Comparison of ENCODE assay signal across 13 cellular contexts in the genomic region with DNA sequence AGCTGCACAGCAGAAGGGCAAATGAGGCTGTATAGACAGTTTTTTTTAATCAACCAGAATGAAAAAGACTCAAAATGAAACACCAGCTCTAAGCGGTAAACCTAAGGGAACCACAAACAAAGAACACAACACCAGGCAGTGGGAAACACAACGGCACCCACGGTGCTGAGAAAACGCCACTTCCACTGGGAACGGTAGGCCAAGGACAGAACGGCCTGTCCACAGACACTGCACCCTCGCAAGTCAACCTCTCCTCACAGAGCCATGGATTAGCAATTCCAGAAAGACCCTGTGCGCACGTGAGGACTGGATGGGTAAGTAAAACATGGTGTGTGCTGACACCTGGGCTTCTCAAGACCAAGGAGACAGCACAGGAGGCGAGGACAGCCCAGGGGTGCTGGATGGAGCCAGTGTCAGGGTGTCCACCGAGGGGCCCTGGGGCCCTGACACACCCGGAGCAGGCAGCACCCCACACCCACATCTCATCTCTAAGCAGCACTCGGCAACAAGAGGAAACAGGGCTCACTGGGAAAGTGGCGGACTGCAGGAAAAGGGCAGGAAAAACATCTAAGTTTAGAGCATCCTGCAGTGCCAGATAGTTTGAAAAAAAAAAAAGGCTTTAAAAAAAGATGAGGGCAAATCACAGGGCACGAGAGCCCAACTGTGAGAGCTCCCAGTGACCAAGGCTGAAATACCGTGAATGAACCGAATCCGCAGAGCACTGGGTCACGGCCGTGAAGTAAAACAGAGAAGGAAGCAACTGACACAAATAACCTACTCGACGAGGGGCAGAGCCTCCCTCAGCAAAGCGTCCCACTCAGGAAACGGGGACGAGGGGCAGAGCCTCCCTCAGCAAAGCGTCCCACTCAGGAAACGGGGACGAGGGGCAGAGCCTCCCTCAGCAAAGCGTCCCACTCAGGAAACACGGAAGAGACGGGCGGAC.
A peak's percentile ranks its signal among the peaks of the same experiment; 100 is the strongest.
DNase-seq lines count a peak whose midpoint lies in the region; ATAC-seq and TF ChIP-seq lines count a peak whose summit lies in the region.
"Had no signal": no experiment of that assay in that cellular context is flagged by ENCODE, and none has a peak within 500 bp of the region (broad histone marks: within the 10 kb centered on the region; RNA-seq: fewer than 3 reads in every experiment).

No MANE protein-coding gene starts in this region.

- peaks cover 52% of the 10 kb centered on the region for H3K4me1 Mint-ChIP-seq in activated naive CD8-positive, alpha-beta T cell (ENCODE audit: low read depth)

- H3K27me3 ChIP-seq in left ventricle myocardium inferior (ENCODE audit: low read depth) (no peaks in the 10 kb centered on the region), thyroid gland (no peaks in the 10 kb centered on the region)
- H3K27me3 ChIP-seq: esophagus muscularis mucosa had no signal

- intact Hi-C loops in left ventricle myocardium inferior (cut with micrococcal nuclease) (no loop called here), left cardiac atrium (cut with DNase I) (no loop called here), thyroid gland (cut with DNase I) (no loop called here)

- peak overlapping the region; percentile 24 for H3K27ac Mint-ChIP-seq in activated naive CD8-positive, alpha-beta T cell

- H3K36me3 Mint-ChIP-seq in activated naive CD8-positive, alpha-beta T cell, result peaks cover 3% of the 10 kb centered on the region

- 77 to 79% methylated on average over 29 to 32 of the region's 32 CpGs for WGBS in thyroid gland, 2 donors

- H3K4me3 ChIP-seq in left ventricle myocardium inferior, result peak overlapping the region; percentile 10
- H3K4me3 ChIP-seq in thyroid gland (replicated peaks in 1 of 3), result no peak overlapping the region
- H3K4me3 ChIP-seq: esophagus muscularis mucosa, lung had no signal

- no peaks in the 10 kb centered on the region for H3K9me3 Mint-ChIP-seq in activated naive CD8-positive, alpha-beta T cell (ENCODE audit: low read depth)

- ATAC-seq in left cardiac atrium, result no peak
- no peak for ATAC-seq in HG03025 (IDR thresholded peaks at IDR 0.05; ENCODE audit: low FRiP score, unreplicated experiment)
- ATAC-seq: activated CD4-positive, CD25-positive, alpha-beta regulatory T cell treated with anti-CD3 and anti-CD28 coated beads, Interleukin-2, amount 50 U/mL, for 24 hours had no signal

- H3K27me3 Mint-ChIP-seq in activated naive CD8-positive, alpha-beta T cell, result no peaks in the 10 kb centered on the region

- no peaks in the 10 kb centered on the region for H3K36me3 ChIP-seq in left ventricle myocardium inferior
- no peaks in the 10 kb centered on the region for H3K36me3 ChIP-seq in thyroid gland

- H3K9me3 ChIP-seq in left ventricle myocardium inferior (replicated peaks), result no peaks in the 10 kb centered on the region
- H3K9me3 ChIP-seq in thyroid gland, result no peaks in the 10 kb centered on the region
- H3K9me3 ChIP-seq: esophagus muscularis mucosa had no signal

- H3K4me1 ChIP-seq in left ventricle myocardium inferior (peaks cover 48% of the 10 kb centered on the region), thyroid gland (peaks cover 14 to 33% of the 10 kb centered on the region in 2 donors)

- TF ChIP-seq CTCF in left ventricle myocardium inferior (IDR thresholded peaks at IDR 0.05; ENCODE audit: borderline replicate concordance) (no peak), thyroid gland (IDR thresholded peaks at IDR 0.05) (no peak)

- H3K4me3 Mint-ChIP-seq in activated naive CD8-positive, alpha-beta T cell, result peak overlapping the region; percentile 67

- no peak for TF ChIP-seq POLR2A in thyroid gland (IDR thresholded peaks at IDR 0.05)

- H3K27ac ChIP-seq in left ventricle myocardium inferior (replicated peaks) (peak overlapping the region; percentile 44), thyroid gland (peak overlapping the region in 2 of 3 donors; percentile 23 to 27)
- H3K27ac ChIP-seq: esophagus muscularis mucosa had no signal

- DNase-seq in left ventricle myocardium inferior (no peak), left cardiac atrium (no peak), lung microvascular endothelial cell (ENCODE audit: low read depth in 2 of 2) (peak; percentile 58 to 89), thyroid gland (no peak), NCI-H69 (lab: John Stamatoyannopoulos, UW) (no peak)
- DNase-seq in activated CD4-positive, alpha-beta T cell treated with anti-CD3 and anti-CD28 coated beads, Interleukin-2, amount 50 U/mL, for 48 hours, result no peak
- DNase-seq: NCI-H2227 treated with DMSO at 0.1 percent for 48 hours, OCI-M1 had no signal

Comparison
In these comparisons a context has a peak if more than half of its experiments do, and no peak if none do; other contexts are left out.
1. DNase-seq: peak in lung microvascular endothelial cell (2 of 2); none in left ventricle myocardium inferior (single experiment), left cardiac atrium (single experiment), thyroid gland (0 of 2), NCI-H69 (single experiment) and activated CD4-positive, alpha-beta T cell treated with anti-CD3 and anti-CD28 coated beads, Interleukin-2, amount 50 U/mL, for 48 hours (0 of 2).